ENCODE assay signal across 12 cellular contexts in the genomic region with DNA sequence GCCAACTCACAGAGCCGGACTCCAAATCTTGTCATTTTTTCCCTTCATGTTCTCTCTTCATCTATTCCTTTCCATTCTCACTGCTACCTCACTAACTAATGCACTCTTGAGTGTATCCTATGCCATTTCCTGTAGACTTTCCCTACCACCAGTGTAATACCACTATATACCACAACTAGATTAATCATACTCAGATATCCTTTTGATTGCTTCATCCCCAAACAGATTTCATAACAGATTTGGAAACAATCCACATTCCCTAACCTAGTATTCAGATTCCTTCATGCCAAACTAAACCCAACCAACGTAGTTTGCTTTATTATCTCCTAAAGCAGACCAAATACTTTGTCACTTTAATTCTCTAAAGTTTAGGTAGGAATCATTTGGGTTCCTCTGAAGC. TPM values are rescaled to one million over a fixed set of nuclear protein-coding genes. Genes with fewer than 3 reads are reported as not detected.
DNase-seq lines count a peak whose midpoint lies in the region; ATAC-seq, FAIRE-seq and TF ChIP-seq lines count a peak whose summit lies in the region.
"Had no signal": no experiment of that assay in that cellular context is flagged by ENCODE, and none has a peak within 500 bp of the region (broad histone marks: within the 10 kb centered on the region; RNA-seq: fewer than 3 reads in every experiment).

No MANE protein-coding gene starts in this region.

- H3K9me3 ChIP-seq in HepG2 (ENCODE audit: low read length) = no peaks in the 10 kb centered on the region
- H3K9me3 ChIP-seq: neutrophil had no signal

- peaks cover 54% of the 10 kb centered on the region for H3K4me1 ChIP-seq in HepG2 (ENCODE audit: insufficient read depth, low read length)
- H3K4me1 ChIP-seq: BLaER1 had no signal

- ATAC-seq in HepG2 (no peak), GM18498 (IDR thresholded peaks at IDR 0.05; ENCODE audit: unreplicated experiment) (no peak)

- no peaks in the 10 kb centered on the region; a peak in 1 of 5 replicates for H3K27me3 ChIP-seq in HepG2 (ENCODE audit: control insufficient read depth in 1 of 2, insufficient read depth in 2 of 2, low read length in 2 of 2)
- H3K27me3 ChIP-seq: BLaER1 had no signal

- H3K27me3 Mint-ChIP-seq in brain = peaks cover 4% of the 10 kb centered on the region

- FAIRE-seq in HepG2 (lab: Jason Lieb, UNC) = no peak
- no peak for FAIRE-seq in GM12891 (lab: Jason Lieb, UNC)

- DNase-seq in HT-29 (ENCODE audit: low spot score) (peak; percentile 50), HepG2 (ENCODE audit: low spot score) (no peak), GM12891 (ENCODE audit: insufficient read length, low spot score) (no peak)
- DNase-seq in activated effector memory CD4-positive, alpha-beta T cell treated with Interleukin-2 at 50 U/mL for 16 hours = no peak
- no peak for DNase-seq in activated CD8-positive, alpha-beta memory T cell treated with anti-CD3 and anti-CD28 coated beads, Interleukin-2, amount 50 U/mL, for 4 hours
- DNase-seq: activated naive CD4-positive, alpha-beta T cell treated with anti-CD3 and anti-CD28 coated beads, Interleukin-2, amount 10 ng/mL, durations not matched to agents 7 days and 5 days; head of caudate nucleus had no signal

- BruUV-seq in HepG2 (replicated peaks; lab: Mats Ljungman, UMichigan) = no TSS peak

- H3K4me3 Mint-ChIP-seq in brain = peak overlapping the region; percentile 16 to 94 (median 64)
- H3K4me3 Mint-ChIP-seq: activated naive CD4-positive, alpha-beta T cell treated with anti-CD3 and anti-CD28 coated beads, Interleukin-2, amount 10 ng/mL, durations not matched to agents 7 days and 5 days had no signal

- H3K4me1 Mint-ChIP-seq in brain = peaks cover 42% of the 10 kb centered on the region

- H3K27ac Mint-ChIP-seq in brain = peak overlapping the region in 3 of 5 experiments; percentile 31 to 80 (median 49)
- H3K27ac Mint-ChIP-seq: activated naive CD4-positive, alpha-beta T cell treated with anti-CD3 and anti-CD28 coated beads, Interleukin-2, amount 10 ng/mL, durations not matched to agents 7 days and 5 days had no signal

- no peaks in the 10 kb centered on the region for H3K36me3 Mint-ChIP-seq in brain
- H3K36me3 Mint-ChIP-seq: activated naive CD4-positive, alpha-beta T cell treated with anti-CD3 and anti-CD28 coated beads, Interleukin-2, amount 10 ng/mL, durations not matched to agents 7 days and 5 days had no signal

- no peak overlapping the region for H3K4me3 ChIP-seq in HepG2 (replicated peaks in 1 of 3; ENCODE audit: insufficient read depth in 1 of 3, low read depth in 2 of 3, low read length in 3 of 3)
- H3K4me3 ChIP-seq: BLaER1 had no signal

- no peak overlapping the region for H3K4me2 ChIP-seq in HepG2 (ENCODE audit: low read depth, low read length)
- H3K4me2 ChIP-seq: BLaER1 had no signal

- in situ Hi-C loops in HepG2 (cut with HindIII; ENCODE audit: extremely low pct_ligation_motif_present, low pct_unique_long_range_greater_than_20kb) = loop anchor here (10.0 kb wide), 1 partner anchor 99 kb away; no protein-coding TSS in a partner anchor

- POLR2A ChIA-PET in HepG2 (lab: Yijun Ruan, JAX) = no interaction called here

- H3K9ac ChIP-seq in HepG2 (ENCODE audit: insufficient read depth, low read depth, low read length) = no peak overlapping the region
- H3K9ac ChIP-seq: BLaER1 had no signal

- TF ChIP-seq CTCF in 22Rv1 (IDR thresholded peaks at IDR 0.05) (peak; percentile 9; the same call in 1 of the 2 replicates), brain (conservative IDR thresholded peaks at IDR 0.05) (no peak), HepG2 (CRISPR knock-in tag; IDR thresholded peaks at IDR 0.05) (no peak)

- H3K27ac ChIP-seq in 22Rv1 = no peak overlapping the region
- H3K27ac ChIP-seq in HepG2 (ENCODE audit: extremely low read length, insufficient read depth, low read length) = no peak overlapping the region
- H3K27ac ChIP-seq: BLaER1, neutrophil had no signal

- H4K20me1 ChIP-seq in HepG2 (ENCODE audit: insufficient read depth, low read length) = peaks cover 21% of the 10 kb centered on the region
- H4K20me1 ChIP-seq: BLaER1 had no signal

- no peak for TF ChIP-seq RAD21 in HepG2 (CRISPR knock-in tag; IDR thresholded peaks at IDR 0.05)

- WGBS in HepG2 (ENCODE audit: low lambda C conversion rate) = 98% methylated on average over 2 of the region's 2 CpGs

- H3K9me3 Mint-ChIP-seq in brain = peaks cover 0 to 6% (median 0%) of the 10 kb centered on the region in 5 experiments
- H3K9me3 Mint-ChIP-seq: activated naive CD4-positive, alpha-beta T cell treated with anti-CD3 and anti-CD28 coated beads, Interleukin-2, amount 10 ng/mL, durations not matched to agents 7 days and 5 days had no signal

- peaks cover 29% of the 10 kb centered on the region for H3K79me2 ChIP-seq in HepG2 (ENCODE audit: insufficient read depth, low read length)

- CTCF ChIA-PET in HepG2 (lab: Yijun Ruan, JAX; ENCODE audit: low intra/inter-chr PET ratio, low total read pairs) = no interaction called here

- no peak overlapping the region for H2AFZ ChIP-seq in HepG2 (ENCODE audit: low read length)

- intact Hi-C loops in HepG2 (cut with micrococcal nuclease; ENCODE audit: unreplicated experiment) = loop anchor here (5.0 kb wide), 1 partner anchor 36 kb away; no protein-coding TSS in a partner anchor

- H3K36me3 ChIP-seq in HepG2 (replicated peaks in 1 of 2; ENCODE audit: control insufficient read depth in 1 of 2, insufficient read depth in 2 of 2, low read length in 2 of 2) = no peaks in the 10 kb centered on the region; a peak in 1 of 5 replicates
- H3K36me3 ChIP-seq: BLaER1, neutrophil had no signal

- TF ChIP-seq EP300 in HepG2 (IDR thresholded peaks at IDR 0.05; ENCODE audit: low read depth in 2 of 2, low read length in 2 of 2) (no peak), HepG2 (CRISPR knock-in tag; IDR thresholded peaks at IDR 0.05; ENCODE audit: borderline replicate concordance) (no peak)

- TF ChIP-seq POLR2A in HepG2 (IDR thresholded peaks at IDR 0.05; ENCODE audit: insufficient read depth in 1 of 2, low read depth in 2 of 2, low read length in 2 of 2) = no peak
- no peak for TF ChIP-seq POLR2A in GM12891 (IDR thresholded peaks at IDR 0.05; ENCODE audit: low read depth, low read length)

TF ChIP-seq in HepG2, 621 proteins besides CTCF, POLR2A, EP300 and RAD21 (continues in another document):
- TF ChIP-seq ZNF569 (CRISPR knock-in tag; IDR thresholded peaks at IDR 0.05; ENCODE audit: borderline replicate concordance) = no peak
- TF ChIP-seq, protein P1, sequence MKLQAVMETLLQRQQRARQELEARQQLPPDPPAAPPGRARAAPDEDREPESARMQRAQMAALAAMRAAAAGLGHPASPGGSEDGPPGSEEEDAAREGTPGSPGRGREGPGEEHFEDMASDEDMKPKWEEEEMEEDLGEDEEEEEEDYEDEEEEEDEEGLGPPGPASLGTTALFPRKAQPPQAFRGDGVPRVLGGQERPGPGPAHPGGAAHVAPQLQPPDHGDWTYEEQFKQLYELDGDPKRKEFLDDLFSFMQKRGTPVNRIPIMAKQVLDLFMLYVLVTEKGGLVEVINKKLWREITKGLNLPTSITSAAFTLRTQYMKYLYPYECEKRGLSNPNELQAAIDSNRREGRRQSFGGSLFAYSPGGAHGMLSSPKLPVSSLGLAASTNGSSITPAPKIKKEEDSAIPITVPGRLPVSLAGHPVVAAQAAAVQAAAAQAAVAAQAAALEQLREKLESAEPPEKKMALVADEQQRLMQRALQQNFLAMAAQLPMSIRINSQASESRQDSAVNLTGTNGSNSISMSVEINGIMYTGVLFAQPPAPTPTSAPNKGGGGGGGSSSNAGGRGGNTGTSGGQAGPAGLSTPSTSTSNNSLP (IDR thresholded peaks at IDR 0.05; ENCODE audit: low read depth, low read length) = peak; percentile 53; the same call in 1 of the 2 replicates

TF ChIP-seq in GM12891, 5 proteins besides CTCF, POLR2A, EP300 and RAD21:
- TF ChIP-seq POU2F2 (IDR thresholded peaks at IDR 0.05; ENCODE audit: low read depth, low read length) (no peak), SPI1 (IDR thresholded peaks at IDR 0.05; ENCODE audit: low read depth, low read length) (no peak), PAX5 (IDR thresholded peaks at IDR 0.05; ENCODE audit: insufficient read depth, low read length, severe bottlenecking) (no peak), POLR2AphosphoS5 (IDR thresholded peaks at IDR 0.05; ENCODE audit: low read depth, low read length) (no peak), TAF1 (IDR thresholded peaks at IDR 0.05; ENCODE audit: low read depth, low read length) (no peak)

RNA-seq across cellular contexts. Expression of a gene that starts 2.6 kb away (rescaled TPM):
- 9.9 and 10.1 TPM in 2 replicates for total RNA-seq in HT-29 (2014; rRNA removed; shearing (Covaris generic))
- 1.7 TPM for polyA plus RNA-seq in brain (ENCODE audit: insufficient read depth, low read depth, low replicate concordance)
- total RNA-seq in HepG2 (2016; rRNA removed; fragmentation: Illumina TruSeq; extraction: Trizol) = 65.4 and 107 TPM in 2 replicates
- total RNA-seq in HepG2 (2016; cell fraction: cytosol; rRNA removed; fragmentation: Illumina TruSeq; extraction: Trizol; ENCODE audit: low read depth) = 55.1 and 56.4 TPM in 2 replicates
- total RNA-seq in HepG2 (2016; cell fraction: insoluble cytoplasmic fraction; rRNA removed; fragmentation: Illumina TruSeq; extraction: Trizol) = 58.2 and 109 TPM in 2 replicates
- total RNA-seq in HepG2 (2016; cell fraction: membrane; rRNA removed; fragmentation: Illumina TruSeq; extraction: Trizol) = 31.2 and 40.2 TPM in 2 replicates
- 140 and 154 TPM in 2 replicates for total RNA-seq in HepG2 (2016; cell fraction: nucleus; rRNA removed; fragmentation: Illumina TruSeq; extraction: Trizol)
- 117 and 161 TPM in 2 replicates for polyA plus RNA-seq in HepG2 (2011; rRNA removed)
- polyA plus RNA-seq in HepG2 (2011; cell fraction: cytosol; rRNA removed) = 48.7 and 83.1 TPM in 2 replicates
- polyA plus RNA-seq in HepG2 (2011; cell fraction: nucleus; rRNA removed) = 63.2 and 66.3 TPM in 2 replicates
- polyA plus RNA-seq in HepG2 (2012) = 380 and 471 TPM in 2 replicates
- polyA plus RNA-seq in HepG2 (2016; cell fraction: cytosol; fragmentation: Illumina TruSeq; extraction: Trizol; ENCODE audit: low read depth) = 4.4 and 5.3 TPM in 2 replicates
- polyA plus RNA-seq in HepG2 (2016; cell fraction: insoluble cytoplasmic fraction; fragmentation: Illumina TruSeq; extraction: Trizol; ENCODE audit: low read depth) = 50.2 and 53.0 TPM in 2 replicates
- polyA plus RNA-seq in HepG2 (2016; cell fraction: membrane; fragmentation: Illumina TruSeq; extraction: Trizol; ENCODE audit: low read depth) = 12.8 and 17.0 TPM in 2 replicates
- 140 and 144 TPM in 2 replicates for polyA plus RNA-seq in HepG2 (2016; cell fraction: nucleus; fragmentation: Illumina TruSeq; extraction: Trizol; ENCODE audit: insufficient read depth, low read depth)
- polyA minus RNA-seq in HepG2 (2011; rRNA and poly(A)+ RNA removed; ENCODE audit: low replicate concordance) = 4.7 and 59.2 TPM in 2 replicates
- polyA minus RNA-seq in HepG2 (2011; cell fraction: cytosol; rRNA and poly(A)+ RNA removed) = 147 and 173 TPM in 2 replicates
- polyA minus RNA-seq in HepG2 (2011; cell fraction: nucleus; rRNA and poly(A)+ RNA removed) = 370 and 469 TPM in 2 replicates
- polyA plus RNA-seq in GM12891 (2012; ENCODE audit: low read depth, missing spikeins) = 0.86 TPM
